Comparison of ENCODE assay signal across 1 cellular context in genomic region chr16:11308493-11309283, GRCh38.
TF ChIP-seq lines count a peak whose summit lies in the region.

No MANE protein-coding gene starts in this region.

TF ChIP-seq in HepG2, 621 proteins besides CTCF, POLR2A, EP300 and RAD21 (continued from another document and continues in another):
- TF ChIP-seq ZBTB40 (IDR thresholded peaks at IDR 0.05) (no peak), ZBTB40 (CRISPR knock-in tag; IDR thresholded peaks at IDR 0.05) (peak; percentile 63; the same call in 1 of the 2 replicates), RXRA (CRISPR knock-in tag; IDR thresholded peaks at IDR 0.05) (peak; percentile 86), ZNF275 (CRISPR knock-in tag; IDR thresholded peaks at IDR 0.05; ENCODE audit: borderline replicate concordance) (peak; percentile 72), IKZF4 (CRISPR knock-in tag; IDR thresholded peaks at IDR 0.05; ENCODE audit: borderline replicate concordance, low read depth, not compliant biosample characterization) (peak; percentile 3), SOX13 (IDR thresholded peaks at IDR 0.05) (0 out of 2 replicates have a peak, but pooled peaks have one; percentile 39), SOX13 (CRISPR knock-in tag; conservative IDR thresholded peaks at IDR 0.05 in 1 of 2, IDR thresholded peaks at IDR 0.05 in 1 of 2) (peak in 1 of 2 experiments; percentile 44; a peak in 2 of 4 replicates), ZNF18 (CRISPR knock-in tag; IDR thresholded peaks at IDR 0.05; ENCODE audit: insufficient replicate concordance) (peak; percentile 100), ZNF383 (CRISPR knock-in tag; IDR thresholded peaks at IDR 0.05; ENCODE audit: borderline replicate concordance) (no peak), TARDBP (CRISPR knock-in tag; IDR thresholded peaks at IDR 0.05) (peak; percentile 62; the same call in 1 of the 2 replicates), ZNF446 (CRISPR knock-in tag; IDR thresholded peaks at IDR 0.05) (no peak), HDAC2 (CRISPR knock-in tag; IDR thresholded peaks at IDR 0.05) (peak; percentile 88), NFIC (IDR thresholded peaks at IDR 0.05; ENCODE audit: low read length) (no peak), PAF1 (CRISPR knock-in tag; IDR thresholded peaks at IDR 0.05) (no peak), NRL (CRISPR knock-in tag; IDR thresholded peaks at IDR 0.05; ENCODE audit: borderline replicate concordance) (peak; percentile 90; the same call in 1 of the 2 replicates), ZNF781 (CRISPR knock-in tag; IDR thresholded peaks at IDR 0.05; ENCODE audit: borderline replicate concordance, not compliant biosample characterization) (peak; percentile 82), ARID5B (CRISPR knock-in tag; IDR thresholded peaks at IDR 0.05) (peak; percentile 76), ZNF331 (CRISPR knock-in tag; IDR thresholded peaks at IDR 0.05) (no peak; the same call in 1 of the 2 replicates), ZNF546 (CRISPR knock-in tag; conservative IDR thresholded peaks at IDR 0.05) (no peak; the same call in 1 of the 2 replicates), ZSCAN25 (CRISPR knock-in tag; IDR thresholded peaks at IDR 0.05) (peak; percentile 74; the same call in 1 of the 2 replicates), U2AF2 (IDR thresholded peaks at IDR 0.05; ENCODE audit: low read depth, low read length) (no peak), ZBTB38 (CRISPR knock-in tag; IDR thresholded peaks at IDR 0.05) (peak; percentile 63), SP4 (CRISPR knock-in tag; IDR thresholded peaks at IDR 0.05) (peak; percentile 81), KLF11 (CRISPR knock-in tag; IDR thresholded peaks at IDR 0.05) (no peak), NFE2L2 (IDR thresholded peaks at IDR 0.05; ENCODE audit: low read length) (no peak), ZNF83 (CRISPR knock-in tag; IDR thresholded peaks at IDR 0.05; ENCODE audit: borderline replicate concordance) (peak; percentile 56; the same call in 1 of the 2 replicates), HNRNPH1 (optimal IDR thresholded peaks at IDR 0.05; ENCODE audit: low read depth, low read length) (no peak), ZKSCAN5 (CRISPR knock-in tag; IDR thresholded peaks at IDR 0.05) (peak; percentile 82), BRF2 (CRISPR knock-in tag; IDR thresholded peaks at IDR 0.05) (no peak), CHCHD3 (CRISPR knock-in tag; IDR thresholded peaks at IDR 0.05) (peak; percentile 86), GATA4 (IDR thresholded peaks at IDR 0.05; ENCODE audit: borderline replicate concordance, low read depth) (peak; percentile 39; the same call in 1 of the 2 replicates), HIC2 (CRISPR knock-in tag; IDR thresholded peaks at IDR 0.05; ENCODE audit: low read depth) (peak; percentile 98), ZNF280B (CRISPR knock-in tag; IDR thresholded peaks at IDR 0.05; ENCODE audit: borderline replicate concordance) (peak; percentile 98), ZNF615 (CRISPR knock-in tag; IDR thresholded peaks at IDR 0.05; ENCODE audit: borderline replicate concordance) (no peak), ZBTB33 (CRISPR knock-in tag; IDR thresholded peaks at IDR 0.05) (no peak; the same call in 1 of the 2 replicates), NFYC (CRISPR knock-in tag; IDR thresholded peaks at IDR 0.05) (no peak; the same call in 1 of the 2 replicates)
